ENCODE assay signal across 8 cellular contexts in genomic region chr10:63133056-63133786, GRCh38.
DNase-seq lines count a peak whose midpoint lies in the region; ATAC-seq, FAIRE-seq and TF ChIP-seq lines count a peak whose summit lies in the region.

Gene NRBF2, plus strand, starts transcription at chr10:63133328. Its CDS starts 143 bp downstream, at chr10:63133471.

- H3K27me3 ChIP-seq in RWPE2 (ENCODE audit: insufficient read depth, poor library complexity, severe bottlenecking) = no peaks in the 10 kb centered on the region

- peak within 1 kb of the TSS; percentile 87 for H3K9ac ChIP-seq in ES-I3 (ENCODE audit: low read depth, low read length)

- peak within 1 kb of the TSS; percentile 93 to 97 (median 95) for H3K27ac Mint-ChIP-seq in nephron
- H3K27ac Mint-ChIP-seq in stimulated activated naive CD8-positive, alpha-beta T cell treated with anti-CD3 and anti-CD28 coated beads, Interleukin-15, Interleukin-2, amounts not matched to agents 100 ng/mL and 50 ng/mL, for 24 hours = peak within 1 kb of the TSS; percentile 86

- peak; percentile 94 for DNase-seq in H54 (ENCODE audit: insufficient read length, low spot score)
- DNase-seq in LoVo (ENCODE audit: low spot score) = peak; percentile 98
- peak; percentile 98 for DNase-seq in RWPE2 (ENCODE audit: low spot score)
- peak; percentile 96 for DNase-seq in activated T-helper 9 cell treated with anti-CD3 and anti-CD28 coated beads, Interleukin-2, amount 50 U/mL, for 16 hours (ENCODE audit: low read depth)
- peak; percentile 99 for DNase-seq in fibroblast of pulmonary artery (ENCODE audit: low read depth)

- peaks cover 14% of the 10 kb centered on the region for H3K9me3 Mint-ChIP-seq in nephron
- H3K9me3 Mint-ChIP-seq in stimulated activated naive CD8-positive, alpha-beta T cell treated with anti-CD3 and anti-CD28 coated beads, Interleukin-15, Interleukin-2, amounts not matched to agents 100 ng/mL and 50 ng/mL, for 24 hours = peaks cover 12% of the 10 kb centered on the region

- peaks cover 9% of the 10 kb centered on the region for H3K4me1 Mint-ChIP-seq in nephron
- H3K4me1 Mint-ChIP-seq in stimulated activated naive CD8-positive, alpha-beta T cell treated with anti-CD3 and anti-CD28 coated beads, Interleukin-15, Interleukin-2, amounts not matched to agents 100 ng/mL and 50 ng/mL, for 24 hours (ENCODE audit: low read depth) = peaks cover 49% of the 10 kb centered on the region

- H3K4me3 ChIP-seq in RWPE2 (ENCODE audit: severe bottlenecking) = peak within 1 kb of the TSS; percentile 74
- peak within 1 kb of the TSS; percentile 95 for H3K4me3 ChIP-seq in fibroblast of pulmonary artery (replicated peaks; ENCODE audit: low read depth, low read length)

- H3K36me3 ChIP-seq in ES-I3 (ENCODE audit: insufficient read depth, low read length) = no peaks in the 10 kb centered on the region
- peaks cover 19% of the 10 kb centered on the region for H3K36me3 ChIP-seq in RWPE2 (ENCODE audit: low read depth)

- peak within 1 kb of the TSS; percentile 67 for H3K27ac ChIP-seq in RWPE2 (ENCODE audit: poor library complexity, severe bottlenecking)

- TF ChIP-seq POLR2A in H54 (IDR thresholded peaks at IDR 0.05; ENCODE audit: low read depth, low read length) = peak; percentile 95

- ATAC-seq in RWPE2 (ENCODE audit: low read depth) = peak; percentile 95

- H3K27me3 Mint-ChIP-seq in nephron (ENCODE audit: low read depth) = peaks cover 4% of the 10 kb centered on the region
- H3K27me3 Mint-ChIP-seq in stimulated activated naive CD8-positive, alpha-beta T cell treated with anti-CD3 and anti-CD28 coated beads, Interleukin-15, Interleukin-2, amounts not matched to agents 100 ng/mL and 50 ng/mL, for 24 hours = peaks cover 5% of the 10 kb centered on the region

- H3K36me3 Mint-ChIP-seq in nephron (ENCODE audit: low read depth) = peaks cover 3% of the 10 kb centered on the region
- peaks cover 19% of the 10 kb centered on the region for H3K36me3 Mint-ChIP-seq in stimulated activated naive CD8-positive, alpha-beta T cell treated with anti-CD3 and anti-CD28 coated beads, Interleukin-15, Interleukin-2, amounts not matched to agents 100 ng/mL and 50 ng/mL, for 24 hours (ENCODE audit: low read depth)

- H3K4me1 ChIP-seq in ES-I3 (ENCODE audit: insufficient read depth, low read length) = no peaks in the 10 kb centered on the region
- H3K4me1 ChIP-seq in RWPE2 (ENCODE audit: insufficient read depth, poor library complexity, severe bottlenecking) = peaks cover 8% of the 10 kb centered on the region

- no peaks in the 10 kb centered on the region; the same call in 1 of the 2 replicates for H3K9me3 ChIP-seq in ES-I3 (ENCODE audit: control insufficient read depth, insufficient read depth, low read length)
- no peaks in the 10 kb centered on the region for H3K9me3 ChIP-seq in RWPE2 (ENCODE audit: severe bottlenecking)

- peak within 1 kb of the TSS; percentile 86 to 91 (median 89) for H3K4me3 Mint-ChIP-seq in nephron
- H3K4me3 Mint-ChIP-seq in stimulated activated naive CD8-positive, alpha-beta T cell treated with anti-CD3 and anti-CD28 coated beads, Interleukin-15, Interleukin-2, amounts not matched to agents 100 ng/mL and 50 ng/mL, for 24 hours = peak within 1 kb of the TSS; percentile 90

- peak; percentile 99 for FAIRE-seq in H54 (lab: Jason Lieb, UNC)

- peak; percentile 33 for TF ChIP-seq CTCF in RWPE2 (IDR thresholded peaks at IDR 0.05; ENCODE audit: poor library complexity, severe bottlenecking)
- no peak for TF ChIP-seq CTCF in fibroblast of pulmonary artery (IDR thresholded peaks at IDR 0.05; ENCODE audit: low read length, missing control alignments)
- TF ChIP-seq CTCF in nephron (IDR thresholded peaks at IDR 0.05; ENCODE audit: unreplicated experiment in 3 of 3) = peak in 1 of 3 experiments; percentile 28

Comparison
In these comparisons a context has a peak if more than half of its experiments do, and no peak if none do; other contexts are left out.
1. Peak in every context shown above with its lines: DNase-seq, ATAC-seq, H3K4me3 ChIP-seq and H3K27ac ChIP-seq.